In genomic region chr18:31171159-31171839, GRCh38 we compare ENCODE assay signal across 31 cellular contexts. TPM values are rescaled to one million over a fixed set of nuclear protein-coding genes. Genes with fewer than 3 reads are reported as not detected.
"Had no signal": no experiment of that assay in that cellular context is flagged by ENCODE, and none has a peak within 500 bp of the region (broad histone marks: within the 10 kb centered on the region; RNA-seq: fewer than 3 reads in every experiment).

No MANE protein-coding gene starts in this region.

- H3K27me3 Mint-ChIP-seq: naive thymus-derived CD4-positive, alpha-beta T cell; stimulated activated naive CD8-positive, alpha-beta T cell treated with anti-CD3 and anti-CD28 coated beads, Interleukin-15, amount 100 ng/mL, for 72 hours had no signal

- H3K27me3 ChIP-seq: dorsolateral prefrontal cortex, gastrocnemius medialis, left lung, neutrophil, pancreas, right atrium auricular region, suprapubic skin, transverse colon, upper lobe of right lung, uterus had no signal

- H3K27ac ChIP-seq: dorsolateral prefrontal cortex, epithelial cell of prostate, gastrocnemius medialis, left lung, neutrophil, pancreas, right atrium auricular region, suprapubic skin, transverse colon, upper lobe of right lung, uterus had no signal

- H3K4me3 Mint-ChIP-seq: naive thymus-derived CD4-positive, alpha-beta T cell; nephron; stimulated activated naive CD8-positive, alpha-beta T cell treated with anti-CD3 and anti-CD28 coated beads, Interleukin-15, amount 100 ng/mL, for 72 hours had no signal

- H3K9me3 ChIP-seq: gastrocnemius medialis, neutrophil, pancreas, right atrium auricular region, suprapubic skin, transverse colon, upper lobe of right lung, uterus had no signal

- H3K4me3 ChIP-seq: dorsolateral prefrontal cortex, gastrocnemius medialis, left lung, pancreas, right atrium auricular region, smooth muscle cell, suprapubic skin, transverse colon, upper lobe of right lung, uterus had no signal

- H3K36me3 ChIP-seq: gastrocnemius medialis, left lung, neutrophil, pancreas, right atrium auricular region, suprapubic skin, transverse colon, upper lobe of right lung, uterus had no signal

- H3K4me1 ChIP-seq: gastrocnemius medialis, left lung, pancreas, right atrium auricular region, suprapubic skin, transverse colon, upper lobe of right lung, uterus had no signal

- DNase-seq: dorsolateral prefrontal cortex; effector CD4-positive, alpha-beta T cell; foreskin fibroblast; gastrocnemius medialis; head of caudate nucleus; kidney; left lung; mesendoderm; midbrain; naive thymus-derived CD4-positive, alpha-beta T cell; pancreas; stimulated activated CD4-positive, alpha-beta T cell treated with anti-CD3 and anti-CD28 coated beads, Interleukin-12 subunit alpha, Interleukin-12 subunit beta, amount 100 ng/mL, for 4 hours; stimulated activated CD4-positive, alpha-beta T cell treated with anti-CD3 and anti-CD28 coated beads, Interleukin-1b, Interleukin-23, amount 100 ng/mL, for 48 hours; stimulated activated CD4-positive, alpha-beta T cell treated with anti-CD3 and anti-CD28 coated beads, Interleukin-4, amount 100 ng/mL, for 1 hour; stimulated activated CD8-positive, alpha-beta memory T cell treated with anti-CD3 and anti-CD28 coated beads, Interleukin-4, amount 100 ng/mL, for 48 hours; stimulated activated naive CD4-positive, alpha-beta T cell; stimulated activated naive CD8-positive, alpha-beta T cell treated with anti-CD3 and anti-CD28 coated beads, Interleukin-15, amount 100 ng/mL, for 72 hours; transverse colon; upper lobe of right lung; uterus had no signal

- ATAC-seq: esophagus mucosa; gastrocnemius medialis; left lung; naive thymus-derived CD4-positive, alpha-beta T cell; pancreas; sciatic nerve; stimulated activated naive CD8-positive, alpha-beta T cell treated with anti-CD3 and anti-CD28 coated beads, Interleukin-15, amount 100 ng/mL, for 72 hours; upper lobe of right lung had no signal

- H3K27ac Mint-ChIP-seq: naive thymus-derived CD4-positive, alpha-beta T cell; stimulated activated naive CD8-positive, alpha-beta T cell treated with anti-CD3 and anti-CD28 coated beads, Interleukin-15, amount 100 ng/mL, for 72 hours had no signal

- H3K9me3 Mint-ChIP-seq: nephron had no signal

- H3K4me1 Mint-ChIP-seq: nephron; stimulated activated naive CD8-positive, alpha-beta T cell treated with anti-CD3 and anti-CD28 coated beads, Interleukin-15, amount 100 ng/mL, for 72 hours had no signal

RNA-seq across cellular contexts. Expression of gene DSC1, which starts 8.6 kb away (rescaled TPM):
- total RNA-seq: gastrocnemius medialis, glomerular endothelial cell, kidney, left lung, mucosa of gallbladder, pancreas, posterior vena cava, sciatic nerve, transverse colon, upper lobe of right lung, uterus had no signal
- polyA plus RNA-seq: pancreas had no signal
